ENCODE assay signal across 8 cellular contexts in the genomic region with DNA sequence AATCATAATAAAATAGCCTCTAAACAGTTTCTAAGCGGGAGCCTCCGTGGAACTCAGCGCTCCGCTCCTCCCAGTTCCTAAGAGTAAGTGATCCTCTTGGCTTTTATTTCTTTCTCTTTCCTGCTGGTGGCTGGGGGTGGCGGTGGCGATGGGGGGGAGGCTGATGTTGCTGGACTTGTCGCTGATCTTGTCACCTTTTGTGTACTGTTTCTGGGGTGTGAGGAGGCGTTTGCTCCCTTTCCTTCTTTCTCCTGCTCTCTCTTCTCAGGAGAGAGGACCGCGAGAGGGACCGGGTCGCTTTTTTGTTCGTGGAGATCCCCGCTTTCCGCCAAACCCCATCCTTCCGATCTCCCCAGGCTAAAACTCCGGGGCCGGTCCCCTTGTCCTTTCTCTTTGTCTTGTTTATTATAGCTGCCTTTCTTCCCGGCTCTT. TPM values are rescaled to one million over a fixed set of nuclear protein-coding genes. Genes with fewer than 3 reads are reported as not detected.
A peak's percentile ranks its signal among the peaks of the same experiment; 100 is the strongest.
DNase-seq lines count a peak whose midpoint lies in the region; ATAC-seq, FAIRE-seq and TF ChIP-seq lines count a peak whose summit lies in the region.

No MANE protein-coding gene starts in this region.

- no peak overlapping the region for H2BK5ac ChIP-seq in H1 (ENCODE audit: low read depth, low read length)

- H3K4me3 Mint-ChIP-seq in naive thymus-derived CD4-positive, alpha-beta T cell: peak overlapping the region; percentile 85 to 97 (median 91)

- H2BK20ac ChIP-seq in H1 (ENCODE audit: low read length): peak overlapping the region; percentile 48; the same call in 1 of the 2 replicates

- POLR2A ChIA-PET in H1 (lab: Charles Lee; ENCODE audit: partially characterized antibody): interaction anchor here (1.3 to 2.6 kb wide), 2 partner anchors 9 to 16 kb away, joined by 4 to 13 read pairs; no protein-coding TSS in a partner anchor
- POLR2A ChIA-PET in naive thymus-derived CD4-positive, alpha-beta T cell (lab: Charles Lee): interaction anchor here (2.2 kb wide), 1 partner anchor 136 kb away, joined by 5 read pairs; no protein-coding TSS in a partner anchor

- peak overlapping the region; percentile 28; the same call in 1 of the 2 replicates for H3K18ac ChIP-seq in H1 (ENCODE audit: extremely low read depth, low read length)

- H3K27ac ChIP-seq in OCI-LY1 (ENCODE audit: low read depth, low read length, poor library complexity, severe bottlenecking) (peak overlapping the region; percentile 93), H1 (ENCODE audit: low read depth, low read length) (no peak overlapping the region)
- H3K27ac ChIP-seq in naive thymus-derived CD4-positive, alpha-beta T cell (ENCODE audit: low read depth, low read length): no peak overlapping the region

- H3K56ac ChIP-seq in H1 (replicated peaks; ENCODE audit: insufficient read length, low read depth, low read length): no peak overlapping the region

- no peak for TF ChIP-seq CTCF in GM13976 (IDR thresholded peaks at IDR 0.05; ENCODE audit: borderline replicate concordance, control extremely low read depth, extremely low read depth, insufficient read depth, missing control alignments)
- no peak for TF ChIP-seq CTCF in OCI-LY1 (IDR thresholded peaks at IDR 0.05; ENCODE audit: low read length)
- TF ChIP-seq CTCF in H1 (IDR thresholded peaks at IDR 0.05; ENCODE audit: control extremely low read depth in 1 of 3, insufficient read depth in 1 of 3, low read depth in 1 of 3, low read length in 3 of 3): no peak

- peak overlapping the region in 7 of 9 donors; percentile 0 to 90 (median 79) for H3K27ac Mint-ChIP-seq in naive thymus-derived CD4-positive, alpha-beta T cell

- H3K23me2 ChIP-seq in H1 (ENCODE audit: low read depth, low read length): peaks cover 24% of the 10 kb centered on the region

- TF ChIP-seq POLR2A in H1 (IDR thresholded peaks at IDR 0.05; ENCODE audit: control extremely low read depth in 1 of 2, low read depth in 2 of 2, low read length in 2 of 2): no peak

- H3K36me3 ChIP-seq in OCI-LY1 (ENCODE audit: insufficient read depth, low read length): no peaks in the 10 kb centered on the region
- H3K36me3 ChIP-seq in H1 (ENCODE audit: control insufficient read depth in 2 of 4, insufficient read depth in 4 of 4, low read length in 3 of 4): no peaks in the 10 kb centered on the region
- H3K36me3 ChIP-seq in naive thymus-derived CD4-positive, alpha-beta T cell (ENCODE audit: control insufficient read depth in 2 of 3, insufficient read depth in 3 of 3, low read length in 3 of 3): no peaks in the 10 kb centered on the region

- no peaks in the 10 kb centered on the region for H3K9me2 ChIP-seq in OCI-LY1 (ENCODE audit: low read depth, low read length)

- H3K9ac ChIP-seq in OCI-LY1 (ENCODE audit: low read length) (peak overlapping the region; percentile 85), H1 (replicated peaks in 1 of 4; ENCODE audit: extremely low read depth in 1 of 4, low read depth in 3 of 4, low read length in 3 of 4) (no peak overlapping the region)

- no peak for TF ChIP-seq EP300 in H1 (IDR thresholded peaks at IDR 0.05; ENCODE audit: borderline replicate concordance in 1 of 2, low read depth in 2 of 2, low read length in 2 of 2)

- intact Hi-C loops in naive thymus-derived CD4-positive, alpha-beta T cell (cut with micrococcal nuclease): loop anchor here (2.0 to 10.0 kb wide), 6 partner anchors 136 to 439 kb away; a partner anchor contains a TSS

- no peaks in the 10 kb centered on the region for H4K20me1 ChIP-seq in OCI-LY1 (ENCODE audit: insufficient read depth, low read length)
- peaks cover 7 to 10% of the 10 kb centered on the region in 2 experiments for H4K20me1 ChIP-seq in H1 (replicated peaks in 1 of 2; ENCODE audit: control insufficient read depth in 1 of 2, insufficient read depth in 2 of 2, low read length in 2 of 2)

- no peak for FAIRE-seq in H1 (lab: Jason Lieb, UNC)

- peaks cover 0 to 5% (median 0%) of the 10 kb centered on the region in 5 donors for H3K36me3 Mint-ChIP-seq in naive thymus-derived CD4-positive, alpha-beta T cell

- H3K4me3 ChIP-seq in OCI-LY1 (ENCODE audit: low read depth, low read length, poor library complexity, severe bottlenecking) (peak overlapping the region; percentile 72), H1 (ENCODE audit: extremely low read depth in 1 of 4, insufficient read depth in 2 of 4, low read depth in 3 of 4, low read length in 4 of 4) (peak overlapping the region; percentile 55 to 85 (median 69))
- H3K4me3 ChIP-seq in naive thymus-derived CD4-positive, alpha-beta T cell (ENCODE audit: low read length): peak overlapping the region; percentile 56

- H3K79me1 ChIP-seq in H1 (ENCODE audit: low read depth, low read length): no peaks in the 10 kb centered on the region

- 1% methylated on average over 13 of the region's 19 CpGs; no CpG with 5 or more reads in 1 of the 2 experiments for WGBS in H1 (ENCODE audit: extremely low coverage in 1 of 2, insufficient coverage in 1 of 2, insufficient read length in 1 of 2, insufficient replicate concordance in 2 of 2, low coverage in 1 of 2, low lambda C conversion rate in 2 of 2, missing lambda C conversion rate in 1 of 2), 2 experiments

- no peak overlapping the region for H3K23ac ChIP-seq in H1 (ENCODE audit: insufficient read length)

- no peaks in the 10 kb centered on the region for H3K9me3 ChIP-seq in OCI-LY1 (ENCODE audit: low read length)
- no peaks in the 10 kb centered on the region for H3K9me3 ChIP-seq in H1 (ENCODE audit: insufficient read depth in 2 of 2, low read depth in 1 of 2, low read length in 1 of 2)
- H3K9me3 ChIP-seq in naive thymus-derived CD4-positive, alpha-beta T cell (ENCODE audit: control insufficient read depth in 2 of 3, low read length in 3 of 3): no peaks in the 10 kb centered on the region

- H3K9me3 Mint-ChIP-seq in naive thymus-derived CD4-positive, alpha-beta T cell: peaks cover 0 to 28% (median 7%) of the 10 kb centered on the region in 11 donors

- H3K27me3 Mint-ChIP-seq in naive thymus-derived CD4-positive, alpha-beta T cell: peaks cover 91 to 98% (median 92%) of the 10 kb centered on the region in 5 donors

- H2BK12ac ChIP-seq in H1 (ENCODE audit: low read depth, low read length): no peak overlapping the region

- no peak overlapping the region for H3K4ac ChIP-seq in H1 (replicated peaks; ENCODE audit: insufficient read length, low read depth, low read length)

- H3K79me2 ChIP-seq in OCI-LY1 (ENCODE audit: insufficient read depth, low read length) (peaks cover 31% of the 10 kb centered on the region), H1 (ENCODE audit: control insufficient read depth in 1 of 2, insufficient read depth in 2 of 2, low read length in 2 of 2) (no peaks in the 10 kb centered on the region)

- in situ Hi-C loops in GM13976 (cut with MboI; ENCODE audit: low sequenced_read_pairs, unreplicated experiment): no loop called here

- H3K4me1 ChIP-seq in OCI-LY1 (ENCODE audit: insufficient read depth, low read length, severe bottlenecking): peaks cover 37% of the 10 kb centered on the region
- H3K4me1 ChIP-seq in H1 (replicated peaks in 1 of 4; ENCODE audit: control insufficient read depth in 3 of 4, insufficient read depth in 4 of 4, low read length in 3 of 4): peaks cover 16 to 38% (median 24%) of the 10 kb centered on the region in 4 experiments
- peaks cover 0 to 42% of the 10 kb centered on the region in 2 donors for H3K4me1 ChIP-seq in naive thymus-derived CD4-positive, alpha-beta T cell (ENCODE audit: control insufficient read depth in 2 of 2, insufficient read depth in 2 of 2, low read length in 2 of 2)

- TF ChIP-seq RAD21 in H1 (IDR thresholded peaks at IDR 0.05 in 1 of 2, conservative IDR thresholded peaks at IDR 0.05 in 1 of 2; ENCODE audit: low read depth in 2 of 2, low read length in 2 of 2): no peak

- H3F3A ChIP-seq in OCI-LY1 (ENCODE audit: insufficient read depth, low read length): no peaks in the 10 kb centered on the region

- peaks cover 31 to 62% (median 55%) of the 10 kb centered on the region in 7 donors for H3K4me1 Mint-ChIP-seq in naive thymus-derived CD4-positive, alpha-beta T cell

- no peak overlapping the region for H2BK120ac ChIP-seq in H1 (replicated peaks; ENCODE audit: low read depth, low read length)

- CTCF ChIA-PET in H1 (lab: Charles Lee; ENCODE audit: partially characterized antibody): interaction anchor here (1.1 to 1.8 kb wide), 4 partner anchors 11 to 343 kb away, joined by 4 to 11 read pairs (median 5); no protein-coding TSS in a partner anchor
- CTCF ChIA-PET in naive thymus-derived CD4-positive, alpha-beta T cell (lab: Charles Lee): interaction anchor here (1.0 kb wide), 1 partner anchor 318 kb away, joined by 3 read pairs; no protein-coding TSS in a partner anchor

- no peak overlapping the region for H2AK5ac ChIP-seq in H1 (ENCODE audit: low read depth, low read length)

- H4K5ac ChIP-seq in H1 (ENCODE audit: insufficient read length, low read depth, low read length): no peak overlapping the region

- H3K4me2 ChIP-seq in OCI-LY1 (ENCODE audit: low read length): peak overlapping the region; percentile 85
- peak overlapping the region; percentile 89 to 95 for H3K4me2 ChIP-seq in H1 (ENCODE audit: insufficient read depth in 1 of 2, low read depth in 2 of 2, low read length in 2 of 2)

- DNase-seq in GM13976 (ENCODE audit: low spot score) (peak; percentile 42), H1 (ENCODE audit: low read depth in 1 of 2, low spot score in 2 of 2) (no peak), T-helper 9 cell (no peak)
- DNase-seq in naive thymus-derived CD4-positive, alpha-beta T cell: no peak

- H4K91ac ChIP-seq in H1 (replicated peaks; ENCODE audit: insufficient read length, low read length): no peak overlapping the region

- no peak overlapping the region for H2BK15ac ChIP-seq in H1 (ENCODE audit: low read length)

- H2AFZ ChIP-seq in OCI-LY1 (ENCODE audit: low read length): peak overlapping the region; percentile 9; the same call in 1 of the 2 replicates
- no peak overlapping the region; the same call in 1 of the 2 replicates for H2AFZ ChIP-seq in H1 (ENCODE audit: low read length)

- ATAC-seq in naive thymus-derived CD4-positive, alpha-beta T cell: no peak
- no peak for ATAC-seq in GM18861 (IDR thresholded peaks at IDR 0.05; ENCODE audit: unreplicated experiment)
- ATAC-seq in GM21825 (IDR thresholded peaks at IDR 0.05; ENCODE audit: unreplicated experiment): no peak
- ATAC-seq in GM21737 (IDR thresholded peaks at IDR 0.05; ENCODE audit: unreplicated experiment): no peak

- no peaks in the 10 kb centered on the region; the same call in 1 of the 2 replicates for H3K27me3 ChIP-seq in OCI-LY1 (ENCODE audit: insufficient read depth, low read length)
- H3K27me3 ChIP-seq in H1 (replicated peaks in 1 of 4; ENCODE audit: control insufficient read depth in 3 of 4, extremely low read depth in 1 of 4, insufficient read depth in 3 of 4, low read length in 3 of 4): peaks cover 28 to 59% (median 54%) of the 10 kb centered on the region in 4 experiments
- peaks cover 0 to 34% of the 10 kb centered on the region in 2 donors for H3K27me3 ChIP-seq in naive thymus-derived CD4-positive, alpha-beta T cell (ENCODE audit: control insufficient read depth in 2 of 2, insufficient read depth in 2 of 2, low read length in 2 of 2)

- H4K8ac ChIP-seq in H1 (ENCODE audit: extremely low read depth, insufficient read depth, low read length): no peak overlapping the region

- no peak overlapping the region for H3K14ac ChIP-seq in H1 (ENCODE audit: insufficient read length)

RNA-seq across cellular contexts. Expression of a gene that starts 0.9 kb away (rescaled TPM):
- total RNA-seq in H1 (2021; fragmentation: NEBNext Ultra II Directional; extraction: Animal tissue kit (Norgen Biotek cat#: 25700)): 1.5 and 2.0 TPM in 2 replicates
- 0.30 and 0.82 TPM in 2 replicates for polyA plus RNA-seq in H1 (2011; rRNA removed)
- polyA plus RNA-seq in H1 (2011; cell fraction: cytosol; rRNA removed): 0.30 TPM
- polyA plus RNA-seq in H1 (2011; cell fraction: nucleus; rRNA removed): 0.80 TPM
- 0.33 to 0.96 TPM (median 0.75 TPM) in 4 replicates for polyA plus RNA-seq in H1 (2012, experiment 1 of 2)
- polyA plus RNA-seq in H1 (2012, experiment 2 of 2): 0.45 TPM
- 0.32 TPM for polyA plus RNA-seq in H1 (2013, experiment 1 of 2)
- polyA plus RNA-seq in H1 (2013, experiment 2 of 2): 0.40 TPM
- polyA minus RNA-seq in H1 (2011; rRNA and poly(A)+ RNA removed): 0.54 and 2.3 TPM in 2 replicates
- 1.0 TPM for polyA minus RNA-seq in H1 (2011; cell fraction: cytosol; rRNA and poly(A)+ RNA removed)
- 3.6 TPM for polyA minus RNA-seq in H1 (2011; cell fraction: nucleus; rRNA and poly(A)+ RNA removed)
- not detected for total RNA-seq in naive thymus-derived CD4-positive, alpha-beta T cell
- polyA plus RNA-seq in naive thymus-derived CD4-positive, alpha-beta T cell: not detected
